ENCODE assay signal across 1 cellular context in the genomic region with DNA sequence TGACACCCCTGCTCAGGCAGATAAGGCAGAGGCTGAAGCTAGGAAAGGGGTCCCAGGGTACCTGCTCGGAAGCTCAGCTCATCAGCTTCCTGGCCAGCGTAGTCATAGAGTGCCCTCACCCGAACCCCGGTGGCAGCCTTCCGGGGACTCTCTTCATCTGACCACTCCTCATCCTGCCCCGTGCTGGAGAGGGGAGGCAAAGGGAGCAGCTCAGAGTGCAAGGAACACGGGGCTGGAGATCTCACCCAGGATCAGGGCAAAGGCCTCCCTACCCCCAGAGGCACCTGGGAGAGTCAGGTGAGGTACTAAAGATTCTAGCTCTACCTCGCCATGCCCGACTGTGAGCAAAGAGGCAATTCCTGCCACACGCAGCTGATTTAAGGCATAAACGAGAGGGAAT.
TF ChIP-seq lines count a peak whose summit lies in the region.

No MANE protein-coding gene starts in this region.

TF ChIP-seq in H1, 55 proteins besides CTCF, POLR2A, EP300 and RAD21:
- TF ChIP-seq TAF1 (IDR thresholded peaks at IDR 0.05; ENCODE audit: low read depth, low read length) (no peak), RFX5 (IDR thresholded peaks at IDR 0.05; ENCODE audit: borderline replicate concordance, low read depth, low read length) (no peak), CREB1 (IDR thresholded peaks at IDR 0.05) (no peak), SUZ12 (IDR thresholded peaks at IDR 0.05; ENCODE audit: low read length) (no peak)
TF ChIP-seq in H1: peak in this region for 0.
